ENCODE assay signal across 11 cellular contexts in genomic region chr7:140922741-140923345, GRCh38. TPM values are rescaled to one million over a fixed set of nuclear protein-coding genes. Genes with fewer than 3 reads are reported as not detected.
DNase-seq lines count a peak whose midpoint lies in the region; ATAC-seq and TF ChIP-seq lines count a peak whose summit lies in the region.
"Had no signal": no experiment of that assay in that cellular context is flagged by ENCODE, and none has a peak within 500 bp of the region (broad histone marks: within the 10 kb centered on the region; RNA-seq: fewer than 3 reads in every experiment).

No MANE protein-coding gene starts in this region.

- H3K9me3 ChIP-seq in DND-41 (ENCODE audit: insufficient read depth, low read length, severe bottlenecking): no peaks in the 10 kb centered on the region
- H3K9me3 ChIP-seq in endocrine pancreas (ENCODE audit: control insufficient read depth, low read length): no peaks in the 10 kb centered on the region
- no peaks in the 10 kb centered on the region for H3K9me3 ChIP-seq in psoas muscle
- H3K9me3 ChIP-seq: upper lobe of left lung had no signal

- peaks cover 3% of the 10 kb centered on the region; the same call in 1 of the 2 replicates for H4K20me1 ChIP-seq in DND-41 (ENCODE audit: insufficient read depth, low read length)

- 46 to 56% (median 55%) methylated on average over 2 of the region's 2 CpGs for WGBS in psoas muscle, 3 donors

- H3K36me3 ChIP-seq in DND-41 (ENCODE audit: insufficient read depth, low read length) (no peaks in the 10 kb centered on the region; the same call in 1 of the 2 replicates), endocrine pancreas (ENCODE audit: control insufficient read depth, insufficient read depth, low read length) (no peaks in the 10 kb centered on the region), psoas muscle (ENCODE audit: insufficient read depth in 1 of 2, low read depth in 1 of 2) (no peaks in the 10 kb centered on the region)
- H3K36me3 ChIP-seq: upper lobe of left lung had no signal

- H3K4me2 ChIP-seq in DND-41 (ENCODE audit: insufficient read depth, low read length): peak overlapping the region; percentile 93

- H3K27me3 ChIP-seq in DND-41 (ENCODE audit: insufficient read depth, low read length, poor library complexity) (no peaks in the 10 kb centered on the region), endocrine pancreas (ENCODE audit: control insufficient read depth, insufficient read depth, low read length) (no peaks in the 10 kb centered on the region), psoas muscle (ENCODE audit: insufficient read depth in 3 of 3, low read length in 2 of 3) (no peaks in the 10 kb centered on the region)
- H3K27me3 ChIP-seq: upper lobe of left lung had no signal

- no peak for ATAC-seq in DND-41 (ENCODE audit: insufficient read depth, low read depth)
- no peak for ATAC-seq in psoas muscle
- no peak for ATAC-seq in GM19035 (IDR thresholded peaks at IDR 0.05; ENCODE audit: unreplicated experiment)

- no peak overlapping the region for H2AFZ ChIP-seq in DND-41 (ENCODE audit: low read depth, low read length)

- peak overlapping the region in 1 of 2 experiments; percentile 98; a peak in 1 of 4 replicates for H3K4me3 ChIP-seq in DND-41 (ENCODE audit: low read depth in 1 of 2, low read length in 2 of 2)
- H3K4me3 ChIP-seq in LNCaP clone FGC (ENCODE audit: low read depth, low read length): peak overlapping the region; percentile 94
- H3K4me3 ChIP-seq in endocrine pancreas (ENCODE audit: control insufficient read depth, insufficient read depth, low read length): peak overlapping the region; percentile 99
- H3K4me3 ChIP-seq in psoas muscle: peak overlapping the region; percentile 84

- no peak for TF ChIP-seq CTCF in DND-41 (IDR thresholded peaks at IDR 0.05; ENCODE audit: borderline replicate concordance, extremely low read depth, low read length, poor library complexity, severe bottlenecking)
- TF ChIP-seq CTCF in LNCaP clone FGC (IDR thresholded peaks at IDR 0.05; ENCODE audit: control insufficient read depth, extremely low read depth, insufficient read depth): no peak
- no peak for TF ChIP-seq CTCF in psoas muscle (IDR thresholded peaks at IDR 0.05)

- H3K79me2 ChIP-seq in DND-41 (ENCODE audit: insufficient read depth, low read length): peaks cover 67% of the 10 kb centered on the region

- no peak overlapping the region for H3K27ac ChIP-seq in DND-41 (ENCODE audit: low read length)
- H3K27ac ChIP-seq in psoas muscle: no peak overlapping the region

- DNase-seq in DND-41 (no peak), LNCaP clone FGC (ENCODE audit: low read depth) (no peak), psoas muscle (no peak), KG1 (lab: John Stamatoyannopoulos, UW) (no peak), NCI-H2107 (lab: John Stamatoyannopoulos, UW) (no peak)
- DNase-seq: activated naive CD4-positive, alpha-beta T cell treated with anti-CD3 and anti-CD28 coated beads for 36 hours; immature natural killer cell; NCI-H2029; upper lobe of left lung had no signal

- intact Hi-C loops in psoas muscle (cut with DNase I): loop anchor here in 1 of 2 donors (1.0 to 10.0 kb wide), 2 partner anchors 115 to 228 kb away; partner anchors contain the start of gene NDUFB2

- H3K4me1 ChIP-seq in DND-41 (ENCODE audit: insufficient read depth, low read length) (peaks cover 26% of the 10 kb centered on the region), endocrine pancreas (ENCODE audit: control insufficient read depth, insufficient read depth, low read length) (peaks cover 24% of the 10 kb centered on the region), psoas muscle (peaks cover 31% of the 10 kb centered on the region)

- H3K9ac ChIP-seq in DND-41 (ENCODE audit: low read depth, low read length) (peak overlapping the region; percentile 12; the same call in 1 of the 2 replicates), endocrine pancreas (ENCODE audit: control insufficient read depth, insufficient read depth, low read length) (peak overlapping the region; percentile 35)

RNA-seq across cellular contexts. Expression of gene BRAF, which starts 1.9 kb away (rescaled TPM):
- total RNA-seq in psoas muscle: 10 to 100 TPM; 16.8 to 22.6 (median 19.0) TPM
- 1 to 10 TPM; 5.0 to 7.9 (median 5.3) TPM for polyA plus RNA-seq in psoas muscle
